10 cellular contexts compared by ENCODE assay signal in genomic region chr2:208128136-208128535, GRCh38. TPM values are rescaled to one million over a fixed set of nuclear protein-coding genes. Genes with fewer than 3 reads are reported as not detected.
"Had no signal": no experiment of that assay in that cellular context is flagged by ENCODE, and none has a peak within 500 bp of the region (broad histone marks: within the 10 kb centered on the region; RNA-seq: fewer than 3 reads in every experiment).

No MANE protein-coding gene starts in this region.

- DNase-seq: GOT3, H9, HCEC 1CT, IMR-90, KG1 had no signal

- FAIRE-seq: H54, HepG2, K562 had no signal

- H3K4me3 ChIP-seq: K562 had no signal

- ATAC-seq: HepG2, K562 had no signal

- H3K27ac ChIP-seq: HL-60 had no signal

RNA-seq across cellular contexts. Expression of gene CRYGC, which starts 1.5 kb away (rescaled TPM):
- total RNA-seq: H9, HT1080, IMR-90, K562 had no signal
- polyA plus RNA-seq: IMR-90, K562 had no signal

RNA-seq across cellular contexts. Expression of gene CRYGD, which starts 3.8 kb away (rescaled TPM):
- total RNA-seq: H9, HepG2, HT1080, IMR-90, K562 had no signal
- polyA plus RNA-seq: HepG2, IMR-90, K562 had no signal

RNA-seq across cellular contexts. Expression of gene CRYGB, which starts 17.8 kb away (rescaled TPM):
- total RNA-seq: H9, HepG2, HT1080, IMR-90, K562 had no signal
- polyA plus RNA-seq: HepG2, IMR-90, K562 had no signal

RNA-seq across cellular contexts. Expression of gene CRYGA, which starts 35.3 kb away (rescaled TPM):
- total RNA-seq: H9, HepG2, HT1080, IMR-90, K562 had no signal
- polyA plus RNA-seq: HepG2, IMR-90, K562 had no signal
